In the genomic region with DNA sequence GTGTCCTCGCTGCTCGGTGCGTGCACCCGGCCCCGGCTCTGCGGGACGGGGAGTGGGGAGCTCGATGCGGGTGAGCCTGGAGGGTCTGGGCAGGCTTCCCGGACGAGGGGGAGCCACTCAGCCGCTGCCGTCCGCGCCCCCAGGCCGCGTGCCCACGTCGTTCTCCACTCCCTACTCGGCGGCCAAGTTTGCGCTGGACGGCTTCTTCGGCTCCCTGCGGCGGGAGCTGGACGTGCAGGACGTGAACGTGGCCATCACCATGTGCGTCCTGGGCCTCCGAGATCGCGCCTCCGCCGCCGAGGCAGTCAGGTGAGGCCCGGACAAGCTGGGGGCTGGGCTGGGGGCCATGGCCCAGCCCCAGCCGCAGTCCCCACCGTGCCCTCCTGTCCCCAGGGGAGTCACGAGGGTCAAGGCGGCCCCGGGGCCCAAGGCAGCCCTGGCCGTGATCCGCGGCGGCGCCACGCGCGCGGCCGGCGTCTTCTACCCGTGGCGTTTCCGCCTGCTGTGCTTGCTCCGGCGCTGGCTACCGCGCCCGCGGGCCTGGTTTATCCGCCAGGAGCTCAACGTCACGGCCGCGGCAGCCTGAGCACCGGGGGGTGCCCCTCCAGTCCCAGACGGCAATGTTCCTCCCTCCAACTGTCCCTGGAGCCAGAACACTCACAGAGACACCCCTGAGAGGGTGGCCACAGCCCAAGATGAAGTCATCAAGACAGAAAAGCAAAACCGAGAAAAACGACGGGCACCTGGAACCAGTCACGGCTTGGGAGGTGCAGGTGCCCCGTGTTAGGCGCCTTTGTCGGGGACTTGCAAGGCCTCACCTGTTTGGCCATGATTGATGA, we compare ENCODE assay signal across 8 cellular contexts. TPM values are rescaled to one million over a fixed set of nuclear protein-coding genes. Genes with fewer than 3 reads are reported as not detected.
DNase-seq lines count a peak whose midpoint lies in the region; ATAC-seq, FAIRE-seq and TF ChIP-seq lines count a peak whose summit lies in the region.

No MANE protein-coding gene starts in this region.

- intact Hi-C loops in left ventricle myocardium inferior (cut with micrococcal nuclease), result no loop called here
- intact Hi-C loops in cardiac septum (cut with DNase I), result no loop called here
- intact Hi-C loops in breast epithelium (cut with DNase I; ENCODE audit: low total_unique reads), result no loop called here

- H3K4me1 ChIP-seq in left ventricle myocardium inferior (peaks cover 45% of the 10 kb centered on the region), breast epithelium (peaks cover 7 to 8% of the 10 kb centered on the region in 2 donors), mononuclear cell (ENCODE audit: insufficient read depth, low read length) (peaks cover 33% of the 10 kb centered on the region)

- peak overlapping the region; percentile 89 for H3K27ac ChIP-seq in left ventricle myocardium inferior (replicated peaks)
- peak overlapping the region; percentile 73 to 90 for H3K27ac ChIP-seq in breast epithelium

- ATAC-seq in GM21825 (IDR thresholded peaks at IDR 0.05; ENCODE audit: unreplicated experiment) (no peak), GM19452 (IDR thresholded peaks at IDR 0.05; ENCODE audit: unreplicated experiment) (no peak)

- H3K36me3 ChIP-seq in left ventricle myocardium inferior (peaks cover 12% of the 10 kb centered on the region), breast epithelium (no peaks in the 10 kb centered on the region)

- DNase-seq in left ventricle myocardium inferior (no peak), cardiac septum (ENCODE audit: low spot score) (no peak), breast epithelium (ENCODE audit: low spot score in 2 of 2) (no peak), NCI-H1105 treated with DMSO at 0.1 percent for 48 hours (lab: John Stamatoyannopoulos, UW) (no peak), urothelium cell line (ENCODE audit: low spot score) (no peak)

- TF ChIP-seq CTCF in left ventricle myocardium inferior (IDR thresholded peaks at IDR 0.05; ENCODE audit: borderline replicate concordance) (peak; percentile 25), breast epithelium (IDR thresholded peaks at IDR 0.05) (peak in 1 of 3 donors; percentile 4)

- H3K9me3 ChIP-seq in left ventricle myocardium inferior (replicated peaks) (no peaks in the 10 kb centered on the region), breast epithelium (no peaks in the 10 kb centered on the region), mononuclear cell (ENCODE audit: low read depth, low read length) (no peaks in the 10 kb centered on the region)

- H3K27me3 ChIP-seq in left ventricle myocardium inferior (ENCODE audit: low read depth) (no peaks in the 10 kb centered on the region), breast epithelium (no peaks in the 10 kb centered on the region), mononuclear cell (ENCODE audit: insufficient read depth, low read length) (no peaks in the 10 kb centered on the region)

- H3K4me3 ChIP-seq in left ventricle myocardium inferior (peak overlapping the region; percentile 77), breast epithelium (peak overlapping the region; percentile 51 to 78 (median 65)), mononuclear cell (ENCODE audit: low read length) (peak overlapping the region; percentile 46)

- no peak for FAIRE-seq in urothelium cell line (lab: Jason Lieb, UNC)

- TF ChIP-seq POLR2A in breast epithelium (IDR thresholded peaks at IDR 0.05), result no peak

RNA-seq across cellular contexts. Expression of a gene that starts 2.5 kb away (rescaled TPM):
- total RNA-seq in left ventricle myocardium inferior (407 TPM), cardiac septum (337 TPM), breast epithelium (1,000 to 10,000 TPM in 1 of 3 donors, 100 to 1,000 TPM in 2; 687 to 1,274 (median 863) TPM), mononuclear cell (378 TPM)

RNA-seq across cellular contexts. Expression of a gene that starts 6.8 kb away (rescaled TPM):
- total RNA-seq in left ventricle myocardium inferior (4.5 TPM), cardiac septum (4.3 TPM), breast epithelium (10 to 100 TPM; 10.4 to 13.1 (median 11.1) TPM), mononuclear cell (3.5 TPM)

RNA-seq across cellular contexts. Expression of a gene that starts 7.3 kb away (rescaled TPM):
- total RNA-seq in left ventricle myocardium inferior (155 TPM), cardiac septum (143 TPM), breast epithelium (10 to 100 TPM; 29.4 to 49.5 (median 44.3) TPM), mononuclear cell (8.5 TPM)

RNA-seq across cellular contexts. Expression of a gene that starts 32.4 kb away (rescaled TPM):
- total RNA-seq in left ventricle myocardium inferior (104 TPM), cardiac septum (70.8 TPM), breast epithelium (10 to 100 TPM; 48.1 to 66.2 (median 60.6) TPM), mononuclear cell (46.4 TPM)

RNA-seq across cellular contexts. Expression of a gene that starts 32.9 kb away (rescaled TPM):
- total RNA-seq in left ventricle myocardium inferior (not detected), cardiac septum (not detected), breast epithelium (not detected), mononuclear cell (not detected)
